Comparison of ENCODE assay signal across 1 cellular context in the genomic region with DNA sequence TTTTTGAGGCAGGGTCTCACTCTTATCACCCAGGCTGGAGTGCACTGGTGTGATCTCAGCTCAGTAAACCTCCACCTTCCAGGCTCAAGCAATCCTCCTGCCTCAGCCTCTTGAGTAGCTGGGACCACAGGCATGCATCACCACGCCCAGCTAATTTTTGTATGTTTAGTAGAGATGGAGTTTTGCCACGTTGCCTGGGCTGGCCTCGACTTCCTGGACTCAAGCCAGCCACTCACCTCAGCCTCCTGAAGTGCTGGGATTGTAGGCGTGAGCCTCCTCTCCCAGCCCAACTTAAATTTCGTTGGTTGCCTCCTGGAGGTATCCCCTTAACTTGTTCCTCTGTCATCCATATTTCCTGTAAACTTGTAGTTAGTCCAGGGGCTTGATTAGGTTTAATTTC.
TF ChIP-seq lines count a peak whose summit lies in the region.

No MANE protein-coding gene starts in this region.

TF ChIP-seq in HepG2, 621 proteins besides CTCF, POLR2A, EP300 and RAD21:
- TF ChIP-seq, protein P1, sequence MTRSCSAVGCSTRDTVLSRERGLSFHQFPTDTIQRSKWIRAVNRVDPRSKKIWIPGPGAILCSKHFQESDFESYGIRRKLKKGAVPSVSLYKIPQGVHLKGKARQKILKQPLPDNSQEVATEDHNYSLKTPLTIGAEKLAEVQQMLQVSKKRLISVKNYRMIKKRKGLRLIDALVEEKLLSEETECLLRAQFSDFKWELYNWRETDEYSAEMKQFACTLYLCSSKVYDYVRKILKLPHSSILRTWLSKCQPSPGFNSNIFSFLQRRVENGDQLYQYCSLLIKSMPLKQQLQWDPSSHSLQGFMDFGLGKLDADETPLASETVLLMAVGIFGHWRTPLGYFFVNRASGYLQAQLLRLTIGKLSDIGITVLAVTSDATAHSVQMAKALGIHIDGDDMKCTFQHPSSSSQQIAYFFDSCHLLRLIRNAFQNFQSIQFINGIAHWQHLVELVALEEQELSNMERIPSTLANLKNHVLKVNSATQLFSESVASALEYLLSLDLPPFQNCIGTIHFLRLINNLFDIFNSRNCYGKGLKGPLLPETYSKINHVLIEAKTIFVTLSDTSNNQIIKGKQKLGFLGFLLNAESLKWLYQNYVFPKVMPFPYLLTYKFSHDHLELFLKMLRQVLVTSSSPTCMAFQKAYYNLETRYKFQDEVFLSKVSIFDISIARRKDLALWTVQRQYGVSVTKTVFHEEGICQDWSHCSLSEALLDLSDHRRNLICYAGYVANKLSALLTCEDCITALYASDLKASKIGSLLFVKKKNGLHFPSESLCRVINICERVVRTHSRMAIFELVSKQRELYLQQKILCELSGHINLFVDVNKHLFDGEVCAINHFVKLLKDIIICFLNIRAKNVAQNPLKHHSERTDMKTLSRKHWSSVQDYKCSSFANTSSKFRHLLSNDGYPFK (CRISPR knock-in tag; IDR thresholded peaks at IDR 0.05; ENCODE audit: borderline replicate concordance): no peak
- TF ChIP-seq ZNF670 (CRISPR knock-in tag; IDR thresholded peaks at IDR 0.05; ENCODE audit: borderline replicate concordance) (no peak), XBP1 (CRISPR knock-in tag; IDR thresholded peaks at IDR 0.05) (no peak)
